In the genomic region with DNA sequence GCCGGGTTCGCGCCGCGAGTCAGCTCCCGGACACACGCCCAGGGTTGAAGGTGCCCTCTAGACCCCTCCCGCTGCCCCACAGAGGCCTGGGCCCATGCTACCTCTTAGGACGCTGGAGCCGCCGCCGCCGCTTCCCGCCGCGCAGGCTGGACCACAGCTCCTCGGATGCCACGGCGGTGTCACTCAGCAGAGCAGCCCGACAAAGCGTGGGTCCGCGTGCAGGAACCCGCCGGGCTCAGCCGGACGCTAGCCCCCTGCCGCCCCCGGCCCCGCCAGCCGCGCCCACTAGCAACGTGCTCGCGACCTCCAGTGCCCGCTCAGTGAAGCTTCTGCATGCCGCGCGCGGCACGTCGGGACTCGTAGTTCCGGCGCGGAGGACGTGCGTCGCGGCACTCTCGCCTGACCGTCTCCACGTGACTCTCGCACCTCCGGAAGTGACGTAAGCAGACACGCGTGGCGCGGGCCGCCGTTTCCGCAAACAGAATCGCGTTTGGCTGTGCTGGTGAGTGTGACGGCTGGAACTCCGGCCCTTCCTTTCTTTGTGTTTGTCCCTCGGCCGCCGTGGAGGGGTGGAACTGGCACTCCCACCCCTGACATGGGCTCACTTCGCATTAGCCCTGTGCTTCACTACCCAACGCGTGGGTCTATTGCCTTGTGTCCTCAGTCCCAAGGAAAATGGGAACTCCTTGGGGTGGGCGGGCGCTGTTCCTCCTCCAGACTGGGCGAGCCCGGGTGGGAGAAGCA, we compare ENCODE assay signal across 1 cellular context.
TF ChIP-seq lines count a peak whose summit lies in the region.

A gene with protein sequence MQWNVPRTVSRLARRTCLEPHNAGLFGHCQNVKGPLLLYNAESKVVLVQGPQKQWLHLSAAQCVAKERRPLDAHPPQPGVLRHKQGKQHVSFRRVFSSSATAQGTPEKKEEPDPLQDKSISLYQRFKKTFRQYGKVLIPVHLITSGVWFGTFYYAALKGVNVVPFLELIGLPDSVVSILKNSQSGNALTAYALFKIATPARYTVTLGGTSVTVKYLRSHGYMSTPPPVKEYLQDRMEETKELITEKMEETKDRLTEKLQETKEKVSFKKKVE (minus strand): TSS at position 331 of the 744 bp plus-strand sequence. CDS start 44,481 bp downstream, outside the sequence.
RNMT (plus strand) TSS at position 446 of the 744 bp plus-strand sequence. CDS start 4,845 bp downstream, outside the sequence.

TF ChIP-seq in HepG2, 621 proteins besides CTCF, POLR2A, EP300 and RAD21 (continued from another document):
- TF ChIP-seq ATF1 (CRISPR knock-in tag; IDR thresholded peaks at IDR 0.05) (peak; percentile 94), TCF7 (IDR thresholded peaks at IDR 0.05; ENCODE audit: low read depth) (no peak), ZBTB42 (CRISPR knock-in tag; IDR thresholded peaks at IDR 0.05) (no peak), ZNF678 (CRISPR knock-in tag; IDR thresholded peaks at IDR 0.05) (peak; percentile 95; the same call in 1 of the 2 replicates), ZFP36 (IDR thresholded peaks at IDR 0.05; ENCODE audit: borderline replicate concordance, low read depth, low read length, partially characterized antibody) (no peak), ZNF224 (CRISPR knock-in tag; IDR thresholded peaks at IDR 0.05) (peak; percentile 85; the same call in 1 of the 2 replicates), RBAK (CRISPR knock-in tag; IDR thresholded peaks at IDR 0.05) (no peak), YEATS2 (CRISPR knock-in tag; IDR thresholded peaks at IDR 0.05; ENCODE audit: borderline replicate concordance) (peak; percentile 93), GPN1 (CRISPR knock-in tag; IDR thresholded peaks at IDR 0.05; ENCODE audit: borderline replicate concordance) (no peak; the same call in 1 of the 2 replicates), TRAFD1 (CRISPR knock-in tag; IDR thresholded peaks at IDR 0.05; ENCODE audit: borderline replicate concordance) (no peak), E2F2 (CRISPR knock-in tag; IDR thresholded peaks at IDR 0.05; ENCODE audit: borderline replicate concordance) (no peak; the same call in 1 of the 2 replicates), ZNF788 (CRISPR knock-in tag; IDR thresholded peaks at IDR 0.05; ENCODE audit: borderline replicate concordance) (peak; percentile 93), TCF7L2 (IDR thresholded peaks at IDR 0.05; ENCODE audit: low read depth, low read length) (no peak), HDAC6 (IDR thresholded peaks at IDR 0.05; ENCODE audit: low read depth, low read length) (no peak), ZFAT (CRISPR knock-in tag; conservative IDR thresholded peaks at IDR 0.05) (0 out of 2 replicates have a peak, but pooled peaks have one; percentile 36), FOXM1 (CRISPR knock-in tag; IDR thresholded peaks at IDR 0.05) (no peak), ZNF460 (CRISPR knock-in tag; IDR thresholded peaks at IDR 0.05; ENCODE audit: borderline replicate concordance) (no peak; the same call in 1 of the 2 replicates), ZFP37 (CRISPR knock-in tag; IDR thresholded peaks at IDR 0.05; ENCODE audit: borderline replicate concordance) (0 out of 2 replicates have a peak, but pooled peaks have one; percentile 47), CBFB (CRISPR knock-in tag; IDR thresholded peaks at IDR 0.05) (no peak; the same call in 1 of the 2 replicates), MLXIP (CRISPR knock-in tag; IDR thresholded peaks at IDR 0.05; ENCODE audit: borderline replicate concordance) (peak; percentile 68; the same call in 1 of the 2 replicates), AKNA (CRISPR knock-in tag; IDR thresholded peaks at IDR 0.05; ENCODE audit: borderline replicate concordance) (no peak)
- TF ChIP-seq, protein P1, sequence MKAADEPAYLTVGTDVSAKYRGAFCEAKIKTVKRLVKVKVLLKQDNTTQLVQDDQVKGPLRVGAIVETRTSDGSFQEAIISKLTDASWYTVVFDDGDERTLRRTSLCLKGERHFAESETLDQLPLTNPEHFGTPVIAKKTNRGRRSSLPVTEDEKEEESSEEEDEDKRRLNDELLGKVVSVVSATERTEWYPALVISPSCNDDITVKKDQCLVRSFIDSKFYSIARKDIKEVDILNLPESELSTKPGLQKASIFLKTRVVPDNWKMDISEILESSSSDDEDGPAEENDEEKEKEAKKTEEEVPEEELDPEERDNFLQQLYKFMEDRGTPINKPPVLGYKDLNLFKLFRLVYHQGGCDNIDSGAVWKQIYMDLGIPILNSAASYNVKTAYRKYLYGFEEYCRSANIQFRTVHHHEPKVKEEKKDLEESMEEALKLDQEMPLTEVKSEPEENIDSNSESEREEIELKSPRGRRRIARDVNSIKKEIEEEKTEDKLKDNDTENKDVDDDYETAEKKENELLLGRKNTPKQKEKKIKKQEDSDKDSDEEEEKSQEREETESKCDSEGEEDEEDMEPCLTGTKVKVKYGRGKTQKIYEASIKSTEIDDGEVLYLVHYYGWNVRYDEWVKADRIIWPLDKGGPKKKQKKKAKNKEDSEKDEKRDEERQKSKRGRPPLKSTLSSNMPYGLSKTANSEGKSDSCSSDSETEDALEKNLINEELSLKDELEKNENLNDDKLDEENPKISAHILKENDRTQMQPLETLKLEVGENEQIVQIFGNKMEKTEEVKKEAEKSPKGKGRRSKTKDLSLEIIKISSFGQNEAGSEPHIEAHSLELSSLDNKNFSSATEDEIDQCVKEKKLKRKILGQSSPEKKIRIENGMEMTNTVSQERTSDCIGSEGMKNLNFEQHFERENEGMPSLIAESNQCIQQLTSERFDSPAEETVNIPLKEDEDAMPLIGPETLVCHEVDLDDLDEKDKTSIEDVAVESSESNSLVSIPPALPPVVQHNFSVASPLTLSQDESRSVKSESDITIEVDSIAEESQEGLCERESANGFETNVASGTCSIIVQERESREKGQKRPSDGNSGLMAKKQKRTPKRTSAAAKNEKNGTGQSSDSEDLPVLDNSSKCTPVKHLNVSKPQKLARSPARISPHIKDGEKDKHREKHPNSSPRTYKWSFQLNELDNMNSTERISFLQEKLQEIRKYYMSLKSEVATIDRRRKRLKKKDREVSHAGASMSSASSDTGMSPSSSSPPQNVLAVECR (CRISPR knock-in tag; IDR thresholded peaks at IDR 0.05; ENCODE audit: borderline replicate concordance): peak; percentile 100
- TF ChIP-seq, protein P2, sequence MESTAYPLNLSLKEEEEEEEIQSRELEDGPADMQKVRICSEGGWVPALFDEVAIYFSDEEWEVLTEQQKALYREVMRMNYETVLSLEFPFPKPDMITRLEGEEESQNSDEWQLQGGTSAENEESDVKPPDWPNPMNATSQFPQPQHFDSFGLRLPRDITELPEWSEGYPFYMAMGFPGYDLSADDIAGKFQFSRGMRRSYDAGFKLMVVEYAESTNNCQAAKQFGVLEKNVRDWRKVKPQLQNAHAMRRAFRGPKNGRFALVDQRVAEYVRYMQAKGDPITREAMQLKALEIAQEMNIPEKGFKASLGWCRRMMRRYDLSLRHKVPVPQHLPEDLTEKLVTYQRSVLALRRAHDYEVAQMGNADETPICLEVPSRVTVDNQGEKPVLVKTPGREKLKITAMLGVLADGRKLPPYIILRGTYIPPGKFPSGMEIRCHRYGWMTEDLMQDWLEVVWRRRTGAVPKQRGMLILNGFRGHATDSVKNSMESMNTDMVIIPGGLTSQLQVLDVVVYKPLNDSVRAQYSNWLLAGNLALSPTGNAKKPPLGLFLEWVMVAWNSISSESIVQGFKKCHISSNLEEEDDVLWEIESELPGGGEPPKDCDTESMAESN (CRISPR knock-in tag; conservative IDR thresholded peaks at IDR 0.05): peak; percentile 76
